ENCODE assay signal across 14 cellular contexts in genomic region chr18:57461652-57462269, GRCh38. TPM values are rescaled to one million over a fixed set of nuclear protein-coding genes. Genes with fewer than 3 reads are reported as not detected.
DNase-seq lines count a peak whose midpoint lies in the region; ATAC-seq and TF ChIP-seq lines count a peak whose summit lies in the region.
"Had no signal": no experiment of that assay in that cellular context is flagged by ENCODE, and none has a peak within 500 bp of the region (broad histone marks: within the 10 kb centered on the region; RNA-seq: fewer than 3 reads in every experiment).

No MANE protein-coding gene starts in this region.

- no peak overlapping the region for H3K4me3 Mint-ChIP-seq in activated naive CD4-positive, alpha-beta T cell treated with anti-CD3 and anti-CD28 coated beads for 36 hours
- H3K4me3 Mint-ChIP-seq: CD8-positive, alpha-beta T cell had no signal

- no peak overlapping the region for H2AK5ac ChIP-seq in trophoblast cell (ENCODE audit: low read length)

- H2BK5ac ChIP-seq in trophoblast cell (ENCODE audit: low read depth, low read length, poor library complexity): no peak overlapping the region

- H3K18ac ChIP-seq in trophoblast cell (ENCODE audit: low read length): no peak overlapping the region

- no peaks in the 10 kb centered on the region for H3K4me1 Mint-ChIP-seq in activated naive CD4-positive, alpha-beta T cell treated with anti-CD3 and anti-CD28 coated beads for 36 hours (ENCODE audit: low read depth)
- H3K4me1 Mint-ChIP-seq: CD14-positive monocyte had no signal

- intact Hi-C loops in esophagus muscularis mucosa (cut with DNase I): no loop called here
- intact Hi-C loops in activated naive CD4-positive, alpha-beta T cell treated with anti-CD3 and anti-CD28 coated beads for 36 hours (cut with micrococcal nuclease): no loop called here

- TF ChIP-seq CTCF in esophagus muscularis mucosa (IDR thresholded peaks at IDR 0.05): no peak

- TF ChIP-seq EP300 in esophagus muscularis mucosa (IDR thresholded peaks at IDR 0.05): no peak

- no peaks in the 10 kb centered on the region for H3K79me2 ChIP-seq in trophoblast cell (ENCODE audit: control insufficient read depth, insufficient read depth, low read length, poor library complexity)

- H3K36me3 Mint-ChIP-seq in activated naive CD4-positive, alpha-beta T cell treated with anti-CD3 and anti-CD28 coated beads for 36 hours (ENCODE audit: low read depth): no peaks in the 10 kb centered on the region
- H3K36me3 Mint-ChIP-seq: CD14-positive monocyte; CD8-positive, alpha-beta T cell had no signal

- CTCF ChIA-PET in activated naive CD4-positive, alpha-beta T cell treated with anti-CD3 and anti-CD28 coated beads for 36 hours (lab: Charles Lee): no interaction called here

- H3K4me1 ChIP-seq in esophagus muscularis mucosa (peaks cover under 1 to 10% (median 9%) of the 10 kb centered on the region in 4 donors), trophoblast cell (ENCODE audit: control insufficient read depth in 1 of 2, insufficient read depth in 2 of 2, low read length in 2 of 2) (no peaks in the 10 kb centered on the region)

- no peak overlapping the region for H3K14ac ChIP-seq in trophoblast cell (ENCODE audit: low read length)

- no peak overlapping the region for H4K8ac ChIP-seq in trophoblast cell (ENCODE audit: low read depth, low read length)

- H2AFZ ChIP-seq in trophoblast cell (ENCODE audit: insufficient read depth, low read length, poor library complexity): no peak overlapping the region
- H2AFZ ChIP-seq: GM23248 had no signal

- TF ChIP-seq POLR2A in esophagus muscularis mucosa (IDR thresholded peaks at IDR 0.05; ENCODE audit: low read depth): no peak

- H3K9ac ChIP-seq in trophoblast cell (ENCODE audit: low read length): peak overlapping the region; percentile 56
- H3K9ac ChIP-seq: GM23248 had no signal

- H2BK120ac ChIP-seq in trophoblast cell (ENCODE audit: insufficient read depth, low read length, poor library complexity): no peak overlapping the region

- H3K4me2 ChIP-seq in trophoblast cell (ENCODE audit: low read length): no peak overlapping the region
- H3K4me2 ChIP-seq: A549 had no signal

- H3K9me3 Mint-ChIP-seq in activated naive CD4-positive, alpha-beta T cell treated with anti-CD3 and anti-CD28 coated beads for 36 hours: peaks cover 3% of the 10 kb centered on the region
- H3K9me3 Mint-ChIP-seq: CD8-positive, alpha-beta T cell had no signal

- no peak for ATAC-seq in HG02981 (IDR thresholded peaks at IDR 0.05; ENCODE audit: unreplicated experiment)
- no peak for ATAC-seq in GM21786 (IDR thresholded peaks at IDR 0.05; ENCODE audit: unreplicated experiment)
- ATAC-seq: A549; CD8-positive, alpha-beta T cell; HCT116 had no signal

- H3K27ac ChIP-seq in esophagus muscularis mucosa (replicated peaks in 1 of 4) (no peak overlapping the region), trophoblast cell (ENCODE audit: low read depth, low read length) (no peak overlapping the region)
- H3K27ac ChIP-seq: A549, GM23248 had no signal

- H3K36me3 ChIP-seq in esophagus muscularis mucosa (no peaks in the 10 kb centered on the region), trophoblast cell (ENCODE audit: control insufficient read depth in 1 of 2, insufficient read depth in 2 of 2, low read length in 2 of 2) (no peaks in the 10 kb centered on the region)

- H3K4me3 ChIP-seq in esophagus muscularis mucosa (no peak overlapping the region), trophoblast cell (ENCODE audit: low read depth, low read length) (peak overlapping the region; percentile 23)
- H3K4me3 ChIP-seq: A549, GM23248 had no signal

- DNase-seq in M059J (ENCODE audit: low read depth) (peak; percentile 27), esophagus muscularis mucosa (ENCODE audit: extremely low spot score) (peak; percentile 81), trophoblast cell (no peak)
- no peak for DNase-seq in activated naive CD4-positive, alpha-beta T cell treated with anti-CD3 and anti-CD28 coated beads for 36 hours
- DNase-seq: CD8-positive, alpha-beta T cell; COR-L47; DMS53; GM23248 had no signal

- H4K12ac ChIP-seq in trophoblast cell (ENCODE audit: low read depth, low read length): no peak overlapping the region

- H3K4ac ChIP-seq in trophoblast cell (ENCODE audit: low read depth, low read length): no peak overlapping the region

- H4K91ac ChIP-seq in trophoblast cell (ENCODE audit: low read depth, low read length): no peak overlapping the region

- H3K23ac ChIP-seq in trophoblast cell (ENCODE audit: low read length): no peak overlapping the region

- no peak overlapping the region for H2BK12ac ChIP-seq in trophoblast cell (ENCODE audit: low read length)

- peaks cover 14% of the 10 kb centered on the region for H3K27me3 Mint-ChIP-seq in activated naive CD4-positive, alpha-beta T cell treated with anti-CD3 and anti-CD28 coated beads for 36 hours (ENCODE audit: low read depth)

- H3K9me3 ChIP-seq in esophagus muscularis mucosa: no peaks in the 10 kb centered on the region
- H3K9me3 ChIP-seq in trophoblast cell (ENCODE audit: insufficient read depth, low read depth, low read length): no peaks in the 10 kb centered on the region
- H3K9me3 ChIP-seq: A549 had no signal

- H3K27me3 ChIP-seq in esophagus muscularis mucosa (no peaks in the 10 kb centered on the region), trophoblast cell (ENCODE audit: insufficient read depth, low read length) (no peaks in the 10 kb centered on the region)

- no peak overlapping the region for H3K27ac Mint-ChIP-seq in activated naive CD4-positive, alpha-beta T cell treated with anti-CD3 and anti-CD28 coated beads for 36 hours
- H3K27ac Mint-ChIP-seq: CD14-positive monocyte; CD8-positive, alpha-beta T cell had no signal

- WGBS in esophagus muscularis mucosa: 93% methylated on average over 3 of the region's 3 CpGs
- WGBS in trophoblast cell (ENCODE audit: extremely low coverage, insufficient coverage, insufficient read length): no CpG with 5 or more reads among the region's 3 CpGs

- H3K79me1 ChIP-seq in trophoblast cell (ENCODE audit: low read length): no peaks in the 10 kb centered on the region

RNA-seq across cellular contexts. Expression of gene ONECUT2, which starts 26.6 kb away (rescaled TPM):
- total RNA-seq in M059J (2014; rRNA removed; shearing (Covaris generic)): 1.2 and 1.5 TPM in 2 replicates
- under 1 TPM in 3 of 4 donors, not detected in 1; under 0.01 to 0.06 (median under 0.01) TPM for total RNA-seq in esophagus muscularis mucosa
- polyA plus RNA-seq in trophoblast cell (2013): 0.06 and 0.07 TPM in 2 replicates
- total RNA-seq in activated naive CD4-positive, alpha-beta T cell treated with anti-CD3 and anti-CD28 coated beads for 36 hours: not detected
- total RNA-seq: CD8-positive, alpha-beta T cell; GM23248 had no signal
- polyA plus RNA-seq: BJ, CD14-positive monocyte had no signal

Comparison
In these comparisons a context has a peak if more than half of its experiments do, and no peak if none do; other contexts are left out.
1. DNase-seq: peak in M059J (single experiment) and esophagus muscularis mucosa (single experiment); none in trophoblast cell (0 of 2) and activated naive CD4-positive, alpha-beta T cell treated with anti-CD3 and anti-CD28 coated beads for 36 hours (single experiment).